18 cellular contexts compared by ENCODE assay signal in the genomic region with DNA sequence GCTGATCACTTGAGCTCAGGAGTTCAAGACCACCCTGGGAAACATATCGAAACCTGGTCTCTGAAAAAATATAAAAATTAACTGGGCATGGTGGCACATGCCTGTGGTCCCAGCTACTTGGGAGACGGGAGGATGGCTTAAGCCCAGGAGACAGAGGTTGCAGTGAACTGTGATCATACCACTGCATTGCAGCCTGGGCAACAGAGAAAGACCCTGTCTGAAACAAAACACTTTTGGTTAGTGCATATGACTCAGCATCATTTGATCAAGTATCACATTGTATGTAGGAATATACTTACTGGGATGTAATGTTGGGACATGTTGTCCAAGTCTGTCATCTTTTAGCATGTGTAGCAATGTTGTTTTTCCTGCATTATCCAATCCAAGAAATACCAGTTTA.
"Had no signal": no experiment of that assay in that cellular context is flagged by ENCODE, and none has a peak within 500 bp of the region (broad histone marks: within the 10 kb centered on the region; RNA-seq: fewer than 3 reads in every experiment).

No MANE protein-coding gene starts in this region.

- H3K36me3 ChIP-seq: uterus had no signal

- H3K4me1 ChIP-seq: esophagus muscularis mucosa, uterus had no signal

- H3K4me3 ChIP-seq: esophagus muscularis mucosa, hepatocyte, smooth muscle cell, uterus had no signal

- H3K4me2 ChIP-seq: hepatocyte, smooth muscle cell had no signal

- H3K9me3 ChIP-seq: esophagus muscularis mucosa, neutrophil, uterus had no signal

- H3K27ac ChIP-seq: epithelial cell of prostate, esophagus muscularis mucosa, hepatocyte, neutrophil, uterus had no signal

- H2AFZ ChIP-seq: hepatocyte had no signal

- DNase-seq: effector memory CD8-positive, alpha-beta T cell; foreskin fibroblast; head of caudate nucleus; kidney; left cardiac atrium; left ventricle myocardium superior; naive thymus-derived CD4-positive, alpha-beta T cell; right cardiac atrium; stimulated activated CD4-positive, alpha-beta T cell treated with anti-CD3 and anti-CD28 coated beads, Interleukin-2, amount 100 ng/mL, for 48 hours; stimulated activated naive CD4-positive, alpha-beta T cell treated with Interleukin-2 at 50 U/mL for 16 hours; trophoblast cell; uterus had no signal

- ATAC-seq: effector memory CD8-positive, alpha-beta T cell; left cardiac atrium; left ventricle myocardium superior; naive thymus-derived CD4-positive, alpha-beta T cell; right cardiac atrium had no signal

- FAIRE-seq: colon, kidney had no signal

- H3K27me3 ChIP-seq: esophagus muscularis mucosa, hepatocyte, neutrophil, uterus had no signal
